In genomic region chr7:27196287-27196739, GRCh38 we compare ENCODE assay signal across 8 cellular contexts. TPM values are rescaled to one million over a fixed set of nuclear protein-coding genes. Genes with fewer than 3 reads are reported as not detected.
DNase-seq lines count a peak whose midpoint lies in the region; ATAC-seq and TF ChIP-seq lines count a peak whose summit lies in the region.

No MANE protein-coding gene starts in this region.

- H3K9me3 ChIP-seq in right lobe of liver: no peaks in the 10 kb centered on the region

- intact Hi-C loops in activated CD4-positive, alpha-beta T cell treated with anti-CD3 and anti-CD28 coated beads for 36 hours (cut with DNase I, micrococcal nuclease): loop anchor here (1.0 to 10.0 kb wide), 11 partner anchors 46 to 901 kb away; partner anchors contain the start of genes HIBADH (in 2 of the 2) and EVX1 (in 1 of the 2)
- intact Hi-C loops in right lobe of liver (cut with DNase I): no loop called here

- WGBS in right lobe of liver (ENCODE audit: insufficient coverage, low coverage, low lambda C conversion rate, missing lambda C conversion rate): 3% methylated on average over 6 of the region's 6 CpGs

- peak; percentile 76 to 83 (median 81) for TF ChIP-seq CTCF in right lobe of liver (IDR thresholded peaks at IDR 0.05)

- peaks cover 0 to 20% (median 6%) of the 10 kb centered on the region in 4 donors for H3K4me1 ChIP-seq in right lobe of liver

- no peaks in the 10 kb centered on the region for H3K36me3 ChIP-seq in right lobe of liver

- no peaks in the 10 kb centered on the region for H3K9me3 Mint-ChIP-seq in activated CD4-positive, alpha-beta T cell treated with anti-CD3 and anti-CD28 coated beads for 36 hours (ENCODE audit: low read depth)

- no peaks in the 10 kb centered on the region for H3K36me3 Mint-ChIP-seq in activated CD4-positive, alpha-beta T cell treated with anti-CD3 and anti-CD28 coated beads for 36 hours (ENCODE audit: low read depth)

- H3K4me3 Mint-ChIP-seq in activated CD4-positive, alpha-beta T cell treated with anti-CD3 and anti-CD28 coated beads for 36 hours: no peak overlapping the region

- no peak overlapping the region for H3K27ac ChIP-seq in right lobe of liver

- ATAC-seq in activated CD4-positive, alpha-beta T cell treated with anti-CD3 and anti-CD28 coated beads for 36 hours: no peak
- peak; percentile 50 to 74 (median 72) for ATAC-seq in right lobe of liver
- no peak for ATAC-seq in GM18505 (IDR thresholded peaks at IDR 0.05; ENCODE audit: unreplicated experiment)

- CTCF ChIA-PET in activated CD4-positive, alpha-beta T cell treated with anti-CD3 and anti-CD28 coated beads for 36 hours (lab: Charles Lee): interaction anchor here (0.6 to 3.0 kb wide), 60 partner anchors 9 to 1345 kb away, joined by 3 to 22 read pairs (median 4); partner anchors contain the start of genes HOXA11 and HOXA6

- H3K4me1 Mint-ChIP-seq in activated CD4-positive, alpha-beta T cell treated with anti-CD3 and anti-CD28 coated beads for 36 hours: peaks cover 24% of the 10 kb centered on the region

- POLR2A ChIA-PET in activated CD4-positive, alpha-beta T cell treated with anti-CD3 and anti-CD28 coated beads for 36 hours (lab: Charles Lee): interaction anchor here (0.6 to 0.9 kb wide), 3 partner anchors 32 to 827 kb away, joined by 3 read pairs; no protein-coding TSS in a partner anchor

- peak; percentile 83 for DNase-seq in NCI-H510A treated with DMSO at 0.1 percent for 48 hours (lab: John Stamatoyannopoulos, UW)
- no peak for DNase-seq in NCI-H510A (lab: John Stamatoyannopoulos, UW)
- peak; percentile 67 for DNase-seq in NCI-H2227 treated with DMSO at 0.1 percent for 48 hours (lab: John Stamatoyannopoulos, UW)
- peak; percentile 92 for DNase-seq in activated CD4-positive, alpha-beta T cell treated with anti-CD3 and anti-CD28 coated beads for 36 hours
- DNase-seq in cerebellum (ENCODE audit: low spot score): peak; percentile 47
- DNase-seq in right lobe of liver: peak; percentile 76 to 81 (median 81)
- DNase-seq in stimulated activated CD4-positive, alpha-beta T cell treated with anti-CD3 and anti-CD28 coated beads, TNF-alpha, amount 100 ng/mL, for 1 hour (ENCODE audit: low read depth in 3 of 3, low spot score in 1 of 3): peak; percentile 52 to 85 (median 62)

- H3K4me3 ChIP-seq in right lobe of liver: no peak overlapping the region

- no peak for TF ChIP-seq POLR2A in right lobe of liver (IDR thresholded peaks at IDR 0.05)
- no peak for TF ChIP-seq POLR2A in GM18505 (IDR thresholded peaks at IDR 0.05; ENCODE audit: borderline replicate concordance, extremely low read depth, insufficient read depth, insufficient read length)

- H3K27ac Mint-ChIP-seq in activated CD4-positive, alpha-beta T cell treated with anti-CD3 and anti-CD28 coated beads for 36 hours: no peak overlapping the region

- H3K27me3 ChIP-seq in right lobe of liver: peaks cover 37 to 76% of the 10 kb centered on the region in 2 donors

- H3K27me3 Mint-ChIP-seq in activated CD4-positive, alpha-beta T cell treated with anti-CD3 and anti-CD28 coated beads for 36 hours: peaks cover 72% of the 10 kb centered on the region

RNA-seq across cellular contexts. Expression of gene HOXA13, which starts 3.6 kb away (rescaled TPM):
- total RNA-seq in activated CD4-positive, alpha-beta T cell treated with anti-CD3 and anti-CD28 coated beads for 36 hours: not detected
- total RNA-seq in cerebellum (not detected), right lobe of liver (not detected)

RNA-seq across cellular contexts. Expression of gene HOXA11, which starts 11.3 kb away (rescaled TPM):
- total RNA-seq in activated CD4-positive, alpha-beta T cell treated with anti-CD3 and anti-CD28 coated beads for 36 hours: not detected
- total RNA-seq in cerebellum: not detected
- not detected for total RNA-seq in right lobe of liver

RNA-seq across cellular contexts. Expression of gene HOXA10, which starts 22.2 kb away (rescaled TPM):
- total RNA-seq in activated CD4-positive, alpha-beta T cell treated with anti-CD3 and anti-CD28 coated beads for 36 hours: not detected
- total RNA-seq in cerebellum (not detected), right lobe of liver (not detected)

RNA-seq across cellular contexts. Expression of gene HOXA9, which starts 31.0 kb away (rescaled TPM):
- not detected for total RNA-seq in activated CD4-positive, alpha-beta T cell treated with anti-CD3 and anti-CD28 coated beads for 36 hours
- total RNA-seq in cerebellum (not detected), right lobe of liver (under 1 TPM in 1 of 6 experiments, not detected in 5; 0.09 TPM)

RNA-seq across cellular contexts. Expression of gene HOXA7, which starts 39.8 kb away (rescaled TPM):
- total RNA-seq in activated CD4-positive, alpha-beta T cell treated with anti-CD3 and anti-CD28 coated beads for 36 hours: not detected
- total RNA-seq in cerebellum (not detected), right lobe of liver (not detected)

Comparison
In these comparisons a context has a peak if more than half of its experiments do, and no peak if none do; other contexts are left out.
1. ATAC-seq: peak in right lobe of liver (4 of 4); none in activated CD4-positive, alpha-beta T cell treated with anti-CD3 and anti-CD28 coated beads for 36 hours (single experiment) and GM18505 (single experiment).
2. intact Hi-C loops: an anchor here in activated CD4-positive, alpha-beta T cell treated with anti-CD3 and anti-CD28 coated beads for 36 hours (1.0 to 10.0 kb wide); none called in right lobe of liver.